28 cellular contexts compared by ENCODE assay signal in the genomic region with DNA sequence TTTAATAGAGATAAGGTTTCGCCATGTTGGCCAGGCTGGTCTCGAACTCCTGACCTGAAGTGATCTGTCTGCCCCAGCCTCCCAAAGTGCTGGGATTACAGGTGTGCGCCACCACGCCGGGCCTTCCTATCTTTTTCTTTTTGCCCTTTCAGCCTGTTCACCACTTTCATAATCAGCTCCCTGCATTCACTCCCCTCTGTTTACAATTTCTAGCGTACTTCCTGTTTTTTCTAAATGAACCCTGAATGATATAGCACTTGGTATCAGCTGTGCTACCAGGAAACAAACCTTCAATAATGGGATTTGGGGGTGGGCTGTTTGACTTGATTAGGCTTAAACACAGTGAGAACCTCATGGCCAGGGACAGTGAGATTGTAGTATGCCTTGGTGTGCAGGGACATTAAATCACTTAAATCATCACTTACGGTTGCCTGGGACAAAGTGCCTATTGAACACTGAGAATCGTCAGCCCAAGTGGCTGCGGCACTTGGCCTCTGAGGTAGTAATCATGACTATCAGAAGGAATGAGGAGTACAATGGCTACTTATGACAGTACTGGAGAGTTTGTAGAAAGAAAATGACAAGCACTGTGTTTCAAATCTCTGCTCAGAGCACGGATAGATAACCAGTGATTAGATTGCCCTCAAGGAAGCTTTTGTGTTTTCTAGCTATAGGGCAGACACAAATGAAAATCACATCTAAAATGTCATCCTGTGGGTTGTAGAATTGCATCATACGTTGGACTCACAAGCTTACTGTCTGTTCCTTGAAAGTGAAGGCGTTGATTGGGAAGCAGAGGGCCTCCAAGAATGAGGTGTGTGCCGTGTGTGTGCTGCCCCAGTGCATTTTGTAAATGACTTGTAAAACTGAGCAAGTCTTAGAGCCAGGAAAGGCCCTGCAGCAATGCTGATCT.
DNase-seq lines count a peak whose midpoint lies in the region; ATAC-seq and TF ChIP-seq lines count a peak whose summit lies in the region.
"Had no signal": no experiment of that assay in that cellular context is flagged by ENCODE, and none has a peak within 500 bp of the region (broad histone marks: within the 10 kb centered on the region; RNA-seq: fewer than 3 reads in every experiment).

No MANE protein-coding gene starts in this region.

- no peaks in the 10 kb centered on the region for H3K27me3 Mint-ChIP-seq in activated naive CD4-positive, alpha-beta T cell treated with anti-CD3 and anti-CD28 coated beads, Interleukin-2, amount 10 ng/mL, durations not matched to agents 7 days and 5 days
- H3K27me3 Mint-ChIP-seq in type B pancreatic cell, result peaks cover 6% of the 10 kb centered on the region

- H3K36me3 Mint-ChIP-seq in activated naive CD4-positive, alpha-beta T cell treated with anti-CD3 and anti-CD28 coated beads, Interleukin-2, amount 10 ng/mL, durations not matched to agents 7 days and 5 days, result no peaks in the 10 kb centered on the region
- H3K36me3 Mint-ChIP-seq in activated naive CD4-positive, alpha-beta T cell treated with anti-CD3 and anti-CD28 coated beads, Interleukin-2, amount 50 U/mL, for 72 hours, result no peaks in the 10 kb centered on the region
- no peaks in the 10 kb centered on the region for H3K36me3 Mint-ChIP-seq in type B pancreatic cell
- H3K36me3 Mint-ChIP-seq: activated CD4-positive, alpha-beta memory T cell treated with anti-CD3 and anti-CD28 coated beads for 36 hours; naive thymus-derived CD4-positive, alpha-beta T cell had no signal

- ATAC-seq in activated naive CD4-positive, alpha-beta T cell treated with anti-CD3 and anti-CD28 coated beads, Interleukin-2, amount 50 U/mL, for 72 hours, result no peak
- ATAC-seq: activated T-cell treated with anti-CD3 and anti-CD28 coated beads, Interleukin-2, amount 50 U/mL, for 72 hours; body of pancreas; foreskin keratinocyte; HCT116; naive thymus-derived CD4-positive, alpha-beta T cell; psoas muscle had no signal

- DNase-seq in activated naive CD4-positive, alpha-beta T cell treated with anti-CD3 and anti-CD28 coated beads, Interleukin-2, amount 10 ng/mL, durations not matched to agents 7 days and 5 days, result peak; percentile 5
- DNase-seq in activated naive CD4-positive, alpha-beta T cell treated with anti-CD3 and anti-CD28 coated beads, Interleukin-2, amount 50 U/mL, for 72 hours (ENCODE audit: low spot score in 2 of 2), result no peak
- DNase-seq in NCI-H69 (lab: John Stamatoyannopoulos, UW) (peak; percentile 50), epidermal melanocyte (ENCODE audit: insufficient read length, low spot score) (peak; percentile 31), type B pancreatic cell (ENCODE audit: extremely low spot score, unreplicated experiment) (no peak), NCI-H2081 treated with DMSO at 0.1 percent for 48 hours (lab: John Stamatoyannopoulos, UW) (no peak), cerebellar cortex (ENCODE audit: low spot score) (no peak)
- no peak for DNase-seq in stimulated activated CD8-positive, alpha-beta memory T cell treated with anti-CD3 and anti-CD28 coated beads, Interleukin-4, amount 100 ng/mL, for 48 hours
- DNase-seq: activated CD4-positive, alpha-beta memory T cell treated with anti-CD3 and anti-CD28 coated beads for 36 hours; activated CD4-positive, CD25-positive, alpha-beta regulatory T cell treated with anti-CD3 and anti-CD28 coated beads, Interleukin-2, amount 50 U/mL, for 72 hours; activated naive CD4-positive, alpha-beta T cell; activated T-cell treated with anti-CD3 and anti-CD28 coated beads, Interleukin-2, amount 50 U/mL, for 72 hours; adrenal gland; body of pancreas; cerebellar nuclear complex; DMS53; esophagus squamous epithelium; foreskin keratinocyte; naive thymus-derived CD4-positive, alpha-beta T cell; NCI-H1092 treated with DMSO at 0.1 percent for 48 hours; NCI-H2029; NCI-H748 treated with DMSO at 0.1 percent for 48 hours; nucleus accumbens; psoas muscle; sigmoid colon; stimulated activated CD4-positive, alpha-beta T cell treated with anti-CD3 and anti-CD28 coated beads, Interleukin-4, amount 100 ng/mL, for 24 hours had no signal

- CTCF ChIA-PET in activated naive CD4-positive, alpha-beta T cell treated with anti-CD3 and anti-CD28 coated beads, Interleukin-2, amount 10 ng/mL, durations not matched to agents 7 days and 5 days (lab: Charles Lee), result no interaction called here

- H3K9me3 Mint-ChIP-seq in activated naive CD4-positive, alpha-beta T cell treated with anti-CD3 and anti-CD28 coated beads, Interleukin-2, amount 10 ng/mL, durations not matched to agents 7 days and 5 days, result no peaks in the 10 kb centered on the region
- no peaks in the 10 kb centered on the region for H3K9me3 Mint-ChIP-seq in activated naive CD4-positive, alpha-beta T cell treated with anti-CD3 and anti-CD28 coated beads, Interleukin-2, amount 50 U/mL, for 72 hours
- no peaks in the 10 kb centered on the region for H3K9me3 Mint-ChIP-seq in type B pancreatic cell
- H3K9me3 Mint-ChIP-seq: activated CD4-positive, alpha-beta memory T cell treated with anti-CD3 and anti-CD28 coated beads for 36 hours; activated T-cell treated with anti-CD3 and anti-CD28 coated beads, Interleukin-2, amount 50 U/mL, for 72 hours; T-helper 1 cell treated with Interleukin-12 subunit alpha and Interleukin-12 subunit beta and Interleukin-4 antibody, amounts not matched to agents 30 μg/mL and 1 μg/mL, for 36 hours had no signal

- H3K27ac Mint-ChIP-seq in activated naive CD4-positive, alpha-beta T cell treated with anti-CD3 and anti-CD28 coated beads, Interleukin-2, amount 10 ng/mL, durations not matched to agents 7 days and 5 days, result no peak overlapping the region
- no peak overlapping the region for H3K27ac Mint-ChIP-seq in activated naive CD4-positive, alpha-beta T cell treated with anti-CD3 and anti-CD28 coated beads, Interleukin-2, amount 50 U/mL, for 72 hours
- peak overlapping the region; percentile 32 for H3K27ac Mint-ChIP-seq in type B pancreatic cell
- H3K27ac Mint-ChIP-seq: activated CD4-positive, alpha-beta memory T cell treated with anti-CD3 and anti-CD28 coated beads for 36 hours; activated T-cell treated with anti-CD3 and anti-CD28 coated beads, Interleukin-2, amount 50 U/mL, for 72 hours; naive thymus-derived CD4-positive, alpha-beta T cell; T-helper 1 cell treated with Interleukin-12 subunit alpha and Interleukin-12 subunit beta and Interleukin-4 antibody, amounts not matched to agents 30 μg/mL and 1 μg/mL, for 36 hours had no signal

- H3K4me3 Mint-ChIP-seq in activated naive CD4-positive, alpha-beta T cell treated with anti-CD3 and anti-CD28 coated beads, Interleukin-2, amount 10 ng/mL, durations not matched to agents 7 days and 5 days, result no peak overlapping the region
- peak overlapping the region; percentile 15 for H3K4me3 Mint-ChIP-seq in type B pancreatic cell
- H3K4me3 Mint-ChIP-seq: activated CD4-positive, alpha-beta memory T cell treated with anti-CD3 and anti-CD28 coated beads for 36 hours; activated T-cell treated with anti-CD3 and anti-CD28 coated beads, Interleukin-2, amount 50 U/mL, for 72 hours; naive thymus-derived CD4-positive, alpha-beta T cell; T-helper 1 cell treated with Interleukin-12 subunit alpha and Interleukin-12 subunit beta and Interleukin-4 antibody, amounts not matched to agents 30 μg/mL and 1 μg/mL, for 36 hours had no signal

- no peak for TF ChIP-seq CTCF in type B pancreatic cell (conservative IDR thresholded peaks at IDR 0.05)

- H3K4me1 Mint-ChIP-seq in activated naive CD4-positive, alpha-beta T cell treated with anti-CD3 and anti-CD28 coated beads, Interleukin-2, amount 10 ng/mL, durations not matched to agents 7 days and 5 days, result no peaks in the 10 kb centered on the region
- peaks cover 19% of the 10 kb centered on the region for H3K4me1 Mint-ChIP-seq in type B pancreatic cell (ENCODE audit: unreplicated experiment)
- H3K4me1 Mint-ChIP-seq: naive thymus-derived CD4-positive, alpha-beta T cell had no signal

Comparison
In these comparisons a context has a peak if more than half of its experiments do, and no peak if none do; other contexts are left out.
1. DNase-seq: peak in activated naive CD4-positive, alpha-beta T cell treated with anti-CD3 and anti-CD28 coated beads, Interleukin-2, amount 10 ng/mL, durations not matched to agents 7 days and 5 days (single experiment), NCI-H69 (single experiment) and epidermal melanocyte (single experiment); none in activated naive CD4-positive, alpha-beta T cell treated with anti-CD3 and anti-CD28 coated beads, Interleukin-2, amount 50 U/mL, for 72 hours (0 of 2), type B pancreatic cell (single experiment), NCI-H2081 treated with DMSO at 0.1 percent for 48 hours (single experiment), cerebellar cortex (single experiment) and stimulated activated CD8-positive, alpha-beta memory T cell treated with anti-CD3 and anti-CD28 coated beads, Interleukin-4, amount 100 ng/mL, for 48 hours (single experiment).